ENCODE assay signal across 1 cellular context in genomic region chr10:69360485-69361302, GRCh38.
A peak's percentile ranks its signal among the peaks of the same experiment; 100 is the strongest.
TF ChIP-seq lines count a peak whose summit lies in the region.

No MANE protein-coding gene starts in this region.

TF ChIP-seq in A549, 52 proteins besides CTCF, POLR2A, EP300 and RAD21 (continued from another document):
- TF ChIP-seq, protein P1, sequence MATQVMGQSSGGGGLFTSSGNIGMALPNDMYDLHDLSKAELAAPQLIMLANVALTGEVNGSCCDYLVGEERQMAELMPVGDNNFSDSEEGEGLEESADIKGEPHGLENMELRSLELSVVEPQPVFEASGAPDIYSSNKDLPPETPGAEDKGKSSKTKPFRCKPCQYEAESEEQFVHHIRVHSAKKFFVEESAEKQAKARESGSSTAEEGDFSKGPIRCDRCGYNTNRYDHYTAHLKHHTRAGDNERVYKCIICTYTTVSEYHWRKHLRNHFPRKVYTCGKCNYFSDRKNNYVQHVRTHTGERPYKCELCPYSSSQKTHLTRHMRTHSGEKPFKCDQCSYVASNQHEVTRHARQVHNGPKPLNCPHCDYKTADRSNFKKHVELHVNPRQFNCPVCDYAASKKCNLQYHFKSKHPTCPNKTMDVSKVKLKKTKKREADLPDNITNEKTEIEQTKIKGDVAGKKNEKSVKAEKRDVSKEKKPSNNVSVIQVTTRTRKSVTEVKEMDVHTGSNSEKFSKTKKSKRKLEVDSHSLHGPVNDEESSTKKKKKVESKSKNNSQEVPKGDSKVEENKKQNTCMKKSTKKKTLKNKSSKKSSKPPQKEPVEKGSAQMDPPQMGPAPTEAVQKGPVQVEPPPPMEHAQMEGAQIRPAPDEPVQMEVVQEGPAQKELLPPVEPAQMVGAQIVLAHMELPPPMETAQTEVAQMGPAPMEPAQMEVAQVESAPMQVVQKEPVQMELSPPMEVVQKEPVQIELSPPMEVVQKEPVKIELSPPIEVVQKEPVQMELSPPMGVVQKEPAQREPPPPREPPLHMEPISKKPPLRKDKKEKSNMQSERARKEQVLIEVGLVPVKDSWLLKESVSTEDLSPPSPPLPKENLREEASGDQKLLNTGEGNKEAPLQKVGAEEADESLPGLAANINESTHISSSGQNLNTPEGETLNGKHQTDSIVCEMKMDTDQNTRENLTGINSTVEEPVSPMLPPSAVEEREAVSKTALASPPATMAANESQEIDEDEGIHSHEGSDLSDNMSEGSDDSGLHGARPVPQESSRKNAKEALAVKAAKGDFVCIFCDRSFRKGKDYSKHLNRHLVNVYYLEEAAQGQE (IDR thresholded peaks at IDR 0.05) = peak; percentile 79
- peak; percentile 17; the same call in 1 of the 2 replicates for TF ChIP-seq EHF (CRISPR knock-in tag; IDR thresholded peaks at IDR 0.05)
- no peak for TF ChIP-seq FOSL2 (IDR thresholded peaks at IDR 0.05)
- peak; percentile 57 for TF ChIP-seq FOSL2 (CRISPR knock-in tag; IDR thresholded peaks at IDR 0.05)
